Comparison of ENCODE assay signal across 13 cellular contexts in genomic region chr14:69355155-69355954, GRCh38. TPM values are rescaled to one million over a fixed set of nuclear protein-coding genes. Genes with fewer than 3 reads are reported as not detected.
DNase-seq lines count a peak whose midpoint lies in the region; ATAC-seq lines count a peak whose summit lies in the region.
"Had no signal": no experiment of that assay in that cellular context is flagged by ENCODE, and none has a peak within 500 bp of the region (broad histone marks: within the 10 kb centered on the region; RNA-seq: fewer than 3 reads in every experiment).

No MANE protein-coding gene starts in this region.

- H3K4me1 Mint-ChIP-seq in stimulated activated naive CD8-positive, alpha-beta T cell treated with anti-CD3 and anti-CD28 coated beads, Interleukin-15, Interleukin-2, amounts not matched to agents 100 ng/mL and 50 ng/mL, for 24 hours (ENCODE audit: low read depth), result peaks cover 39% of the 10 kb centered on the region
- H3K4me1 Mint-ChIP-seq in activated T-helper 1 cell treated with anti-CD3 and anti-CD28 coated beads, Interleukin-12 subunit alpha, Interleukin-12 subunit beta, Interleukin-2, Interleukin-4 antibody, amounts not matched to agents 30 ng/mL and 10 ng/mL and 1 ng/mL, durations not matched to agents 14 hours and 24 hours and 36 hours (ENCODE audit: low read depth), result peaks cover 48% of the 10 kb centered on the region

- H3K4me3 Mint-ChIP-seq in stimulated activated naive CD8-positive, alpha-beta T cell treated with anti-CD3 and anti-CD28 coated beads, Interleukin-15, Interleukin-2, amounts not matched to agents 100 ng/mL and 50 ng/mL, for 24 hours, result no peak overlapping the region
- peak overlapping the region; percentile 56 for H3K4me3 Mint-ChIP-seq in activated T-helper 1 cell treated with anti-CD3 and anti-CD28 coated beads, Interleukin-12 subunit alpha, Interleukin-12 subunit beta, Interleukin-2, Interleukin-4 antibody, amounts not matched to agents 30 ng/mL and 10 ng/mL and 1 ng/mL, durations not matched to agents 14 hours and 24 hours and 36 hours

- H3K27me3 Mint-ChIP-seq in stimulated activated naive CD8-positive, alpha-beta T cell treated with anti-CD3 and anti-CD28 coated beads, Interleukin-15, Interleukin-2, amounts not matched to agents 100 ng/mL and 50 ng/mL, for 24 hours, result no peaks in the 10 kb centered on the region
- peaks cover 7% of the 10 kb centered on the region for H3K27me3 Mint-ChIP-seq in activated T-helper 1 cell treated with anti-CD3 and anti-CD28 coated beads, Interleukin-12 subunit alpha, Interleukin-12 subunit beta, Interleukin-2, Interleukin-4 antibody, amounts not matched to agents 30 ng/mL and 10 ng/mL and 1 ng/mL, durations not matched to agents 14 hours and 24 hours and 36 hours (ENCODE audit: insufficient read depth)

- intact Hi-C loops in activated T-helper 1 cell treated with anti-CD3 and anti-CD28 coated beads, Interleukin-12 subunit alpha, Interleukin-12 subunit beta, Interleukin-2, Interleukin-4 antibody, amounts not matched to agents 30 ng/mL and 10 ng/mL and 1 ng/mL, durations not matched to agents 14 hours and 24 hours and 36 hours (cut with micrococcal nuclease), result no loop called here

- no peak for ATAC-seq in stimulated activated naive CD8-positive, alpha-beta T cell treated with anti-CD3 and anti-CD28 coated beads, Interleukin-15, Interleukin-2, amounts not matched to agents 100 U/mL and 50 U/mL, for 24 hours
- ATAC-seq in GM18873 (IDR thresholded peaks at IDR 0.05; ENCODE audit: low FRiP score, unreplicated experiment), result no peak

- DNase-seq in stimulated activated naive CD8-positive, alpha-beta T cell treated with anti-CD3 and anti-CD28 coated beads, Interleukin-15, Interleukin-2, amounts not matched to agents 100 U/mL and 50 U/mL, for 24 hours, result no peak
- DNase-seq in activated T-helper 1 cell treated with anti-CD3 and anti-CD28 coated beads, Interleukin-12 subunit alpha, Interleukin-12 subunit beta, Interleukin-2, Interleukin-4 antibody, amounts not matched to agents 30 ng/mL and 10 ng/mL and 1 ng/mL, durations not matched to agents 14 hours and 24 hours and 36 hours (ENCODE audit: low spot score), result no peak
- DNase-seq in activated effector memory CD4-positive, alpha-beta T cell treated with anti-CD3 and anti-CD28 coated beads, Interleukin-2, amount 50 U/mL, for 16 hours, result no peak
- DNase-seq in germinal center (ENCODE audit: low spot score), result no peak
- DNase-seq in stimulated activated naive CD4-positive, alpha-beta T cell (lab: John Stamatoyannopoulos, UW), result no peak
- DNase-seq: activated CD4-positive, alpha-beta T cell treated with anti-CD3 and anti-CD28 coated beads, Interleukin-2, amount 50 U/mL, for 1 hour; NCI-H1105; stimulated activated CD4-positive, alpha-beta T cell treated with anti-CD3 and anti-CD28 coated beads, Interleukin-15, amount 100 ng/mL, for 24 hours had no signal

- no peak overlapping the region for H3K4me3 ChIP-seq in muscle layer of colon (ENCODE audit: low read depth in 1 of 2, low read length in 2 of 2)

- no peaks in the 10 kb centered on the region for H3K9me3 ChIP-seq in muscle layer of colon (ENCODE audit: low read length)

- peak overlapping the region; percentile 71 for H3K27ac Mint-ChIP-seq in stimulated activated naive CD8-positive, alpha-beta T cell treated with anti-CD3 and anti-CD28 coated beads, Interleukin-15, Interleukin-2, amounts not matched to agents 100 ng/mL and 50 ng/mL, for 24 hours
- H3K27ac Mint-ChIP-seq in activated T-helper 1 cell treated with anti-CD3 and anti-CD28 coated beads, Interleukin-12 subunit alpha, Interleukin-12 subunit beta, Interleukin-2, Interleukin-4 antibody, amounts not matched to agents 30 ng/mL and 10 ng/mL and 1 ng/mL, durations not matched to agents 14 hours and 24 hours and 36 hours, result peak overlapping the region; percentile 87

- peaks cover 16% of the 10 kb centered on the region for H3K4me1 ChIP-seq in muscle layer of colon (ENCODE audit: insufficient read depth, low read length)

- no peaks in the 10 kb centered on the region for H3K27me3 ChIP-seq in muscle layer of colon (ENCODE audit: control insufficient read depth in 1 of 2, insufficient read depth in 2 of 2, low read length in 2 of 2)

- H3K9ac ChIP-seq in muscle layer of colon (ENCODE audit: low read length), result no peak overlapping the region

- peak overlapping the region; percentile 14 for H3K27ac ChIP-seq in muscle layer of colon (ENCODE audit: low read depth, low read length)
- H3K27ac ChIP-seq: foreskin keratinocyte had no signal

- H3K9me3 Mint-ChIP-seq in stimulated activated naive CD8-positive, alpha-beta T cell treated with anti-CD3 and anti-CD28 coated beads, Interleukin-15, Interleukin-2, amounts not matched to agents 100 ng/mL and 50 ng/mL, for 24 hours, result no peaks in the 10 kb centered on the region
- no peaks in the 10 kb centered on the region for H3K9me3 Mint-ChIP-seq in activated T-helper 1 cell treated with anti-CD3 and anti-CD28 coated beads, Interleukin-12 subunit alpha, Interleukin-12 subunit beta, Interleukin-2, Interleukin-4 antibody, amounts not matched to agents 30 ng/mL and 10 ng/mL and 1 ng/mL, durations not matched to agents 14 hours and 24 hours and 36 hours
- H3K9me3 Mint-ChIP-seq: CD8-positive, alpha-beta T cell had no signal

- no peaks in the 10 kb centered on the region for H3K36me3 Mint-ChIP-seq in stimulated activated naive CD8-positive, alpha-beta T cell treated with anti-CD3 and anti-CD28 coated beads, Interleukin-15, Interleukin-2, amounts not matched to agents 100 ng/mL and 50 ng/mL, for 24 hours (ENCODE audit: low read depth)
- peaks cover 5% of the 10 kb centered on the region for H3K36me3 Mint-ChIP-seq in activated T-helper 1 cell treated with anti-CD3 and anti-CD28 coated beads, Interleukin-12 subunit alpha, Interleukin-12 subunit beta, Interleukin-2, Interleukin-4 antibody, amounts not matched to agents 30 ng/mL and 10 ng/mL and 1 ng/mL, durations not matched to agents 14 hours and 24 hours and 36 hours (ENCODE audit: low read depth)
- H3K36me3 Mint-ChIP-seq: CD8-positive, alpha-beta T cell had no signal

- no peaks in the 10 kb centered on the region for H3K36me3 ChIP-seq in muscle layer of colon (ENCODE audit: insufficient read depth, low read length)

RNA-seq across cellular contexts. Expression of gene ERH, which starts 42.7 kb away (rescaled TPM):
- total RNA-seq in activated T-helper 1 cell treated with anti-CD3 and anti-CD28 coated beads, Interleukin-12 subunit alpha, Interleukin-12 subunit beta, Interleukin-2, Interleukin-4 antibody, amounts not matched to agents 30 ng/mL and 10 ng/mL and 1 ng/mL, durations not matched to agents 14 hours and 24 hours and 36 hours, result 400 and 421 TPM in 2 replicates

RNA-seq across cellular contexts. Expression of gene SLC39A9, which starts 43.1 kb away (rescaled TPM):
- total RNA-seq in activated T-helper 1 cell treated with anti-CD3 and anti-CD28 coated beads, Interleukin-12 subunit alpha, Interleukin-12 subunit beta, Interleukin-2, Interleukin-4 antibody, amounts not matched to agents 30 ng/mL and 10 ng/mL and 1 ng/mL, durations not matched to agents 14 hours and 24 hours and 36 hours, result 51.6 and 53.7 TPM in 2 replicates
